Comparison of ENCODE assay signal across 1 cellular context in genomic region chr14:35826218-35826951, GRCh38.
TF ChIP-seq lines count a peak whose summit lies in the region.

A gene with protein sequence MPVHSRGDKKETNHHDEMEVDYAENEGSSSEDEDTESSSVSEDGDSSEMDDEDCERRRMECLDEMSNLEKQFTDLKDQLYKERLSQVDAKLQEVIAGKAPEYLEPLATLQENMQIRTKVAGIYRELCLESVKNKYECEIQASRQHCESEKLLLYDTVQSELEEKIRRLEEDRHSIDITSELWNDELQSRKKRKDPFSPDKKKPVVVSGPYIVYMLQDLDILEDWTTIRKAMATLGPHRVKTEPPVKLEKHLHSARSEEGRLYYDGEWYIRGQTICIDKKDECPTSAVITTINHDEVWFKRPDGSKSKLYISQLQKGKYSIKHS (plus strand): TSS chr14:35826338. CDS start chr14:35826517, 179 bp downstream.

TF ChIP-seq in HepG2, 621 proteins besides CTCF, POLR2A, EP300 and RAD21 (continued from another document and continues in another):
- TF ChIP-seq, protein P1, sequence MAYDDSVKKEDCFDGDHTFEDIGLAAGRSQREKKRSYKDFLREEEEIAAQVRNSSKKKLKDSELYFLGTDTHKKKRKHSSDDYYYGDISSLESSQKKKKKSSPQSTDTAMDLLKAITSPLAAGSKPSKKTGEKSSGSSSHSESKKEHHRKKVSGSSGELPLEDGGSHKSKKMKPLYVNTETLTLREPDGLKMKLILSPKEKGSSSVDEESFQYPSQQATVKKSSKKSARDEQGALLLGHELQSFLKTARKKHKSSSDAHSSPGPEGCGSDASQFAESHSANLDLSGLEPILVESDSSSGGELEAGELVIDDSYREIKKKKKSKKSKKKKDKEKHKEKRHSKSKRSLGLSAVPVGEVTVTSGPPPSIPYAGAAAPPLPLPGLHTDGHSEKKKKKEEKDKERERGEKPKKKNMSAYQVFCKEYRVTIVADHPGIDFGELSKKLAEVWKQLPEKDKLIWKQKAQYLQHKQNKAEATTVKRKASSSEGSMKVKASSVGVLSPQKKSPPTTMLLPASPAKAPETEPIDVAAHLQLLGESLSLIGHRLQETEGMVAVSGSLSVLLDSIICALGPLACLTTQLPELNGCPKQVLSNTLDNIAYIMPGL (CRISPR knock-in tag; IDR thresholded peaks at IDR 0.05; ENCODE audit: borderline replicate concordance in 1 of 2, low read depth in 1 of 2): peak; percentile 99 to 100
- TF ChIP-seq ZMYM4 (CRISPR knock-in tag; IDR thresholded peaks at IDR 0.05): peak; percentile 98
- TF ChIP-seq ZNF431 (CRISPR knock-in tag; IDR thresholded peaks at IDR 0.05; ENCODE audit: borderline replicate concordance, low read depth): peak; percentile 97
- TF ChIP-seq, protein P2, sequence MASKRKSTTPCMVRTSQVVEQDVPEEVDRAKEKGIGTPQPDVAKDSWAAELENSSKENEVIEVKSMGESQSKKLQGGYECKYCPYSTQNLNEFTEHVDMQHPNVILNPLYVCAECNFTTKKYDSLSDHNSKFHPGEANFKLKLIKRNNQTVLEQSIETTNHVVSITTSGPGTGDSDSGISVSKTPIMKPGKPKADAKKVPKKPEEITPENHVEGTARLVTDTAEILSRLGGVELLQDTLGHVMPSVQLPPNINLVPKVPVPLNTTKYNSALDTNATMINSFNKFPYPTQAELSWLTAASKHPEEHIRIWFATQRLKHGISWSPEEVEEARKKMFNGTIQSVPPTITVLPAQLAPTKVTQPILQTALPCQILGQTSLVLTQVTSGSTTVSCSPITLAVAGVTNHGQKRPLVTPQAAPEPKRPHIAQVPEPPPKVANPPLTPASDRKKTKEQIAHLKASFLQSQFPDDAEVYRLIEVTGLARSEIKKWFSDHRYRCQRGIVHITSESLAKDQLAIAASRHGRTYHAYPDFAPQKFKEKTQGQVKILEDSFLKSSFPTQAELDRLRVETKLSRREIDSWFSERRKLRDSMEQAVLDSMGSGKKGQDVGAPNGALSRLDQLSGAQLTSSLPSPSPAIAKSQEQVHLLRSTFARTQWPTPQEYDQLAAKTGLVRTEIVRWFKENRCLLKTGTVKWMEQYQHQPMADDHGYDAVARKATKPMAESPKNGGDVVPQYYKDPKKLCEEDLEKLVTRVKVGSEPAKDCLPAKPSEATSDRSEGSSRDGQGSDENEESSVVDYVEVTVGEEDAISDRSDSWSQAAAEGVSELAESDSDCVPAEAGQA (IDR thresholded peaks at IDR 0.05; ENCODE audit: low read depth): peak; percentile 30; the same call in 1 of the 2 replicates
- TF ChIP-seq, protein P2 (CRISPR knock-in tag; IDR thresholded peaks at IDR 0.05; ENCODE audit: borderline replicate concordance): no peak
- peak; percentile 97 for TF ChIP-seq HNRNPK (IDR thresholded peaks at IDR 0.05; ENCODE audit: low read depth, low read length, poor library complexity, severe bottlenecking)
- TF ChIP-seq ZNF878 (CRISPR knock-in tag; IDR thresholded peaks at IDR 0.05): no peak; the same call in 1 of the 2 replicates
- peak; percentile 70 for TF ChIP-seq HNF1A (IDR thresholded peaks at IDR 0.05; ENCODE audit: low read depth)
- peak; percentile 95 for TF ChIP-seq HNF1A (CRISPR knock-in tag; IDR thresholded peaks at IDR 0.05; ENCODE audit: borderline replicate concordance)
- peak; percentile 93 for TF ChIP-seq TFDP2 (CRISPR knock-in tag; IDR thresholded peaks at IDR 0.05)
- peak; percentile 100 for TF ChIP-seq ZFP41 (CRISPR knock-in tag; IDR thresholded peaks at IDR 0.05; ENCODE audit: borderline replicate concordance)
- TF ChIP-seq ZNF619 (CRISPR knock-in tag; IDR thresholded peaks at IDR 0.05): peak; percentile 100
- TF ChIP-seq HNRNPL (IDR thresholded peaks at IDR 0.05; ENCODE audit: low read depth, low read length): peak; percentile 46; the same call in 1 of the 2 replicates
- TF ChIP-seq FOXK2 (IDR thresholded peaks at IDR 0.05): 0 out of 2 replicates have a peak, but pooled peaks have one; percentile 0
- no peak; the same call in 1 of the 2 replicates for TF ChIP-seq ZNF549 (CRISPR knock-in tag; IDR thresholded peaks at IDR 0.05)
- peak; percentile 13 for TF ChIP-seq SIX1 (CRISPR knock-in tag; IDR thresholded peaks at IDR 0.05; ENCODE audit: borderline replicate concordance)
- TF ChIP-seq ISL2 (CRISPR knock-in tag; IDR thresholded peaks at IDR 0.05): peak; percentile 93
- peak; percentile 68; the same call in 1 of the 2 replicates for TF ChIP-seq RNF219 (CRISPR knock-in tag; IDR thresholded peaks at IDR 0.05)
- TF ChIP-seq GATAD1 (CRISPR knock-in tag; IDR thresholded peaks at IDR 0.05): peak; percentile 92
- peak; percentile 98 for TF ChIP-seq ZNF589 (CRISPR knock-in tag; conservative IDR thresholded peaks at IDR 0.05)
- peak; percentile 98 for TF ChIP-seq SPEN (CRISPR knock-in tag; IDR thresholded peaks at IDR 0.05; ENCODE audit: low read depth)
- no peak for TF ChIP-seq ZNF530 (CRISPR knock-in tag; IDR thresholded peaks at IDR 0.05; ENCODE audit: low read depth)
- TF ChIP-seq NRL (CRISPR knock-in tag; IDR thresholded peaks at IDR 0.05; ENCODE audit: borderline replicate concordance): peak; percentile 100; the same call in 1 of the 2 replicates
- no peak; the same call in 1 of the 2 replicates for TF ChIP-seq KLF11 (CRISPR knock-in tag; IDR thresholded peaks at IDR 0.05)
- peak; percentile 88 for TF ChIP-seq FOXO1 (CRISPR knock-in tag; IDR thresholded peaks at IDR 0.05)
- no peak; the same call in none of the 2 replicates for TF ChIP-seq ZNF44 (CRISPR knock-in tag; IDR thresholded peaks at IDR 0.05)
- TF ChIP-seq TBP (CRISPR knock-in tag; IDR thresholded peaks at IDR 0.05): peak; percentile 53; the same call in 1 of the 2 replicates
- TF ChIP-seq KDM5A (IDR thresholded peaks at IDR 0.05; ENCODE audit: borderline replicate concordance, low read length): peak; percentile 93
- peak; percentile 98 for TF ChIP-seq ZNF10 (CRISPR knock-in tag; IDR thresholded peaks at IDR 0.05; ENCODE audit: borderline replicate concordance, low read depth)
- no peak for TF ChIP-seq ZNF496 (CRISPR knock-in tag; IDR thresholded peaks at IDR 0.05; ENCODE audit: insufficient replicate concordance)
- peak; percentile 96 for TF ChIP-seq JARID2 (CRISPR knock-in tag; IDR thresholded peaks at IDR 0.05; ENCODE audit: insufficient replicate concordance)
- TF ChIP-seq, protein P3, sequence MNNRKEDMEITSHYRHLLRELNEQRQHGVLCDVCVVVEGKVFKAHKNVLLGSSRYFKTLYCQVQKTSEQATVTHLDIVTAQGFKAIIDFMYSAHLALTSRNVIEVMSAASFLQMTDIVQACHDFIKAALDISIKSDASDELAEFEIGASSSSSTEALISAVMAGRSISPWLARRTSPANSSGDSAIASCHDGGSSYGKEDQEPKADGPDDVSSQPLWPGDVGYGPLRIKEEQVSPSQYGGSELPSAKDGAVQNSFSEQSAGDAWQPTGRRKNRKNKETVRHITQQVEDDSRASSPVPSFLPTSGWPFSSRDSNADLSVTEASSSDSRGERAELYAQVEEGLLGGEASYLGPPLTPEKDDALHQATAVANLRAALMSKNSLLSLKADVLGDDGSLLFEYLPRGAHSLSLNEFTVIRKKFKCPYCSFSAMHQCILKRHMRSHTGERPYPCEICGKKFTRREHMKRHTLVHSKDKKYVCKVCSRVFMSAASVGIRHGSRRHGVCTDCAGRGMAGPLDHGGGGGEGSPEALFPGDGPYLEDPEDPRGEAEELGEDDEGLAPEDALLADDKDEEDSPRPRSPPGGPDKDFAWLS (CRISPR knock-in tag; IDR thresholded peaks at IDR 0.05; ENCODE audit: borderline replicate concordance): peak; percentile 99
- peak; percentile 92 for TF ChIP-seq ZNF441 (CRISPR knock-in tag; IDR thresholded peaks at IDR 0.05; ENCODE audit: borderline replicate concordance)
- peak; percentile 93 for TF ChIP-seq ELF3 (CRISPR knock-in tag; IDR thresholded peaks at IDR 0.05)
- TF ChIP-seq, protein P4, sequence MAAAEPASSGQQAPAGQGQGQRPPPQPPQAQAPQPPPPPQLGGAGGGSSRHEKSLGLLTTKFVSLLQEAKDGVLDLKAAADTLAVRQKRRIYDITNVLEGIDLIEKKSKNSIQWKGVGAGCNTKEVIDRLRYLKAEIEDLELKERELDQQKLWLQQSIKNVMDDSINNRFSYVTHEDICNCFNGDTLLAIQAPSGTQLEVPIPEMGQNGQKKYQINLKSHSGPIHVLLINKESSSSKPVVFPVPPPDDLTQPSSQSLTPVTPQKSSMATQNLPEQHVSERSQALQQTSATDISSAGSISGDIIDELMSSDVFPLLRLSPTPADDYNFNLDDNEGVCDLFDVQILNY (CRISPR knock-in tag; conservative IDR thresholded peaks at IDR 0.05): peak; percentile 88
- TF ChIP-seq ZNF629 (CRISPR knock-in tag; conservative IDR thresholded peaks at IDR 0.05): peak; percentile 62
- TF ChIP-seq ZBTB25 (CRISPR knock-in tag; IDR thresholded peaks at IDR 0.05): peak; percentile 93; the same call in 1 of the 2 replicates
- TF ChIP-seq MTA1 (CRISPR knock-in tag; IDR thresholded peaks at IDR 0.05; ENCODE audit: borderline replicate concordance): peak; percentile 99
